12 cellular contexts compared by ENCODE assay signal in genomic region chr16:22045888-22046287, GRCh38. TPM values are rescaled to one million over a fixed set of nuclear protein-coding genes. Genes with fewer than 3 reads are reported as not detected.
DNase-seq lines count a peak whose midpoint lies in the region; ATAC-seq, FAIRE-seq and TF ChIP-seq lines count a peak whose summit lies in the region.
"Not testable (repeated sequence)": the region's sequence is repeated elsewhere in the genome, so short reads cannot be mapped to it uniquely, and the experiment has no call there.
"Had no signal": no experiment of that assay in that cellular context is flagged by ENCODE, and none has a peak within 500 bp of the region (broad histone marks: within the 10 kb centered on the region; RNA-seq: fewer than 3 reads in every experiment).

No MANE protein-coding gene starts in this region.

- H4K91ac ChIP-seq in neuronal stem cell (ENCODE audit: low read depth, low read length, poor library complexity) = not testable (repeated sequence)

- peak overlapping the region; percentile 93 for H3K27ac Mint-ChIP-seq in endothelial cell (ENCODE audit: unreplicated experiment)

- H3K4ac ChIP-seq in neuronal stem cell (ENCODE audit: low read length) = not testable (repeated sequence)

- 21% methylated on average over 5 of the region's 5 CpGs for WGBS in K562 (ENCODE audit: insufficient coverage, low coverage, missing lambda C conversion rate)
- WGBS in heart left ventricle, 4 donors = 33 to 42% (median 38%) methylated on average over 5 of the region's 5 CpGs
- WGBS in mesodermal cell (ENCODE audit: insufficient coverage in 2 of 2), 2 experiments = no CpG with 5 or more reads among the region's 5 CpGs
- no CpG with 5 or more reads among the region's 5 CpGs for WGBS in neuronal stem cell (ENCODE audit: extremely low coverage in 2 of 2, insufficient read length in 2 of 2, insufficient replicate concordance in 1 of 2), 2 donors

- H2BK5ac ChIP-seq in neuronal stem cell (ENCODE audit: low read length) = not testable (repeated sequence)

- not testable (repeated sequence) for H3K4me3 Mint-ChIP-seq in endothelial cell (ENCODE audit: unreplicated experiment)

- H3K4me3 ChIP-seq in LNCaP clone FGC (ENCODE audit: low read depth, low read length); K562; heart left ventricle; mesodermal cell (ENCODE audit: extremely low read depth, insufficient read depth, low read length, poor library complexity, severe bottlenecking); neuronal stem cell (ENCODE audit: low read length in 2 of 2): not testable (repeated sequence)

- H3K9ac ChIP-seq in K562 (ENCODE audit: insufficient read depth in 1 of 2, low read depth in 2 of 2, low read length in 2 of 2); neuronal stem cell (ENCODE audit: low read depth, low read length, poor library complexity): not testable (repeated sequence)

- H4K20me1 ChIP-seq in K562 (replicated peaks; ENCODE audit: control insufficient read depth, insufficient read depth, low read length) = not testable (repeated sequence)

- not testable (repeated sequence) for H3K79me1 ChIP-seq in neuronal stem cell (ENCODE audit: low read depth, low read length)

- not testable (repeated sequence) for H3K27me3 Mint-ChIP-seq in endothelial cell (ENCODE audit: unreplicated experiment)

- DNase-seq in LNCaP clone FGC (ENCODE audit: low read depth) (peak; percentile 32), endothelial cell (ENCODE audit: low spot score) (peak; percentile 11), heart left ventricle (peak in 1 of 5 donors; percentile 8), islet precursor cell (peak; percentile 55), neuronal stem cell (ENCODE audit: low spot score) (peak; percentile 26)
- DNase-seq in K562 (ENCODE audit: extremely low read depth in 1 of 4, low spot score in 3 of 4) = not testable (repeated sequence)

- H3K9me3 Mint-ChIP-seq in endothelial cell (ENCODE audit: unreplicated experiment) = not testable (repeated sequence)

- TF ChIP-seq CTCF in LNCaP clone FGC (IDR thresholded peaks at IDR 0.05; ENCODE audit: control insufficient read depth, extremely low read depth, insufficient read depth); K562 (IDR thresholded peaks at IDR 0.05 in 2 of 3, conservative IDR thresholded peaks at IDR 0.05 in 1 of 3; ENCODE audit: insufficient read depth in 2 of 3, low read depth in 1 of 3, low read length in 3 of 3); endothelial cell (IDR thresholded peaks at IDR 0.05; ENCODE audit: unreplicated experiment); heart left ventricle (IDR thresholded peaks at IDR 0.05): not testable (repeated sequence)

- not testable (repeated sequence) for H2AK5ac ChIP-seq in neuronal stem cell (ENCODE audit: low read depth, low read length)

- not testable (repeated sequence) for H2BK15ac ChIP-seq in neuronal stem cell (ENCODE audit: low read length)

- H3K9me3 ChIP-seq in K562 (replicated peaks; ENCODE audit: control insufficient read depth, insufficient read depth, low read depth, low read length); heart left ventricle; mesodermal cell (ENCODE audit: control insufficient read depth, low read length); neuronal stem cell (replicated peaks in 1 of 2; ENCODE audit: control insufficient read depth in 2 of 2, insufficient read depth in 1 of 2, low read depth in 1 of 2, low read length in 2 of 2): not testable (repeated sequence)

- H3K14ac ChIP-seq in neuronal stem cell (ENCODE audit: low read length) = not testable (repeated sequence)

- H3K36me3 ChIP-seq in K562 (ENCODE audit: control insufficient read depth, insufficient read depth, low read length); heart left ventricle; mesodermal cell (ENCODE audit: control insufficient read depth, insufficient read depth, low read length); neuronal stem cell (replicated peaks in 1 of 2; ENCODE audit: control insufficient read depth in 2 of 2, insufficient read depth in 2 of 2, low read length in 2 of 2): not testable (repeated sequence)

- CTCF ChIA-PET in K562 (lab: Yijun Ruan, JAX; ENCODE audit: low intra/inter-chr PET ratio) = not testable (repeated sequence)

- TF ChIP-seq EP300 in K562 (IDR thresholded peaks at IDR 0.05; ENCODE audit: low read length) = not testable (repeated sequence)

- H3K18ac ChIP-seq in neuronal stem cell (ENCODE audit: low read length) = not testable (repeated sequence)

- H3K9me1 ChIP-seq in K562 (ENCODE audit: control insufficient read depth, insufficient read depth, low read length) = not testable (repeated sequence)

- H3K4me2 ChIP-seq in K562 (ENCODE audit: insufficient read depth, low read length) = peak overlapping the region; percentile 23; the same call in 1 of the 2 replicates
- H3K4me2 ChIP-seq in neuronal stem cell (ENCODE audit: insufficient read depth, low read length, poor library complexity, severe bottlenecking) = not testable (repeated sequence)

- not testable (repeated sequence) for H3K4me1 ChIP-seq in K562 (replicated peaks in 1 of 2; ENCODE audit: control insufficient read depth in 2 of 2, insufficient read depth in 2 of 2, low read length in 2 of 2); mesodermal cell (ENCODE audit: control insufficient read depth, insufficient read depth, low read length, poor library complexity, severe bottlenecking); neuronal stem cell (ENCODE audit: control insufficient read depth in 2 of 2, insufficient read depth in 1 of 2, low read depth in 1 of 2, low read length in 2 of 2)
- H3K4me1 ChIP-seq in heart left ventricle = peaks cover 0 to 19% (median 7%) of the 10 kb centered on the region in 12 donors

- not testable (repeated sequence) for TF ChIP-seq POLR2A in K562 (conservative IDR thresholded peaks at IDR 0.05); heart left ventricle (IDR thresholded peaks at IDR 0.05)

- H2AFZ ChIP-seq in K562 (ENCODE audit: low read depth, low read length) = peak overlapping the region; percentile 61
- not testable (repeated sequence) for H2AFZ ChIP-seq in neuronal stem cell (ENCODE audit: low read length)

- not testable (repeated sequence) for TF ChIP-seq RAD21 in K562 (CRISPR knock-in tag; conservative IDR thresholded peaks at IDR 0.05 in 1 of 2, IDR thresholded peaks at IDR 0.05 in 1 of 2)

- not testable (repeated sequence) for BruUV-seq in K562 (replicated peaks; lab: Mats Ljungman, UMichigan)

- intact Hi-C loops in K562 (cut with micrococcal nuclease); heart left ventricle (cut with DNase I): not testable (repeated sequence)

- H3K36me3 Mint-ChIP-seq in endothelial cell (ENCODE audit: low read depth, unreplicated experiment) = not testable (repeated sequence)

- H4K8ac ChIP-seq in neuronal stem cell (ENCODE audit: low read depth, low read length) = not testable (repeated sequence)

- 0 out of 3 replicates have a peak overlapping the region, but pooled peaks have one; percentile 16 for H3K27ac ChIP-seq in K562 (ENCODE audit: extremely low read depth, low read depth, low read length)
- H3K27ac ChIP-seq in heart left ventricle = peak overlapping the region in 7 of 12 donors; percentile 12 to 66 (median 45)
- H3K27ac ChIP-seq in mesodermal cell (ENCODE audit: low read depth, low read length, severe bottlenecking) = peak overlapping the region; percentile 41
- H3K27ac ChIP-seq in neuronal stem cell (replicated peaks; ENCODE audit: low read length) = not testable (repeated sequence)

- H3K79me2 ChIP-seq in K562 (ENCODE audit: control insufficient read depth, insufficient read depth, low read length) = not testable (repeated sequence)

- not testable (repeated sequence) for H3K23ac ChIP-seq in neuronal stem cell (ENCODE audit: low read depth, low read length, poor library complexity)

- H2BK12ac ChIP-seq in neuronal stem cell (ENCODE audit: low read length) = not testable (repeated sequence)

- not testable (repeated sequence) for H3K4me1 Mint-ChIP-seq in endothelial cell (ENCODE audit: unreplicated experiment)

- POLR2A ChIA-PET in K562 (lab: Yijun Ruan, JAX) = not testable (repeated sequence)

- not testable (repeated sequence) for ATAC-seq in K562
- ATAC-seq in heart left ventricle = peak; percentile 24 to 62 (median 40)

- FAIRE-seq in K562 (lab: Jason Lieb, UNC) = not testable (repeated sequence)

- not testable (repeated sequence) for H2BK120ac ChIP-seq in neuronal stem cell (ENCODE audit: low read depth, low read length)

- in situ Hi-C loops in K562 (cut with MboI) = loop anchor here (25.0 kb wide), 1 partner anchor 1034 kb away; no protein-coding TSS in a partner anchor

- H3K27me3 ChIP-seq in K562 (ENCODE audit: control insufficient read depth in 2 of 2, insufficient read depth in 2 of 2, low read length in 2 of 2); heart left ventricle; neuronal stem cell (ENCODE audit: control insufficient read depth in 3 of 3, insufficient read depth in 3 of 3, low read depth in 1 of 3, low read length in 3 of 3): not testable (repeated sequence)

RNA-seq across cellular contexts. Expression of gene MOSMO, which starts 38.0 kb away (rescaled TPM):
- total RNA-seq in K562 (2011; cell fraction: chromatin; rRNA removed; ENCODE audit: low replicate concordance) = 7.5 and 17.7 TPM in 2 replicates
- total RNA-seq in K562 (2011; cell fraction: nucleolus; rRNA removed) = 4.7 and 5.3 TPM in 2 replicates
- 11.8 and 17.6 TPM in 2 replicates for total RNA-seq in K562 (2011; cell fraction: nucleoplasm; rRNA removed)
- 3.7 and 6.3 TPM in 2 replicates for total RNA-seq in K562 (2014; rRNA removed)
- total RNA-seq in K562 (2014; rRNA removed; fragmentation: Illumina TruSeq; extraction: Trizol) = 7.7 and 9.0 TPM in 2 replicates
- total RNA-seq in K562 (2015; rRNA removed; fragmentation: Illumina TruSeq; extraction: Trizol) = 9.0 and 10.4 TPM in 2 replicates
- total RNA-seq in K562 (2021) = 5.4 and 7.6 TPM in 2 replicates
- polyA plus RNA-seq in K562 (2011; rRNA removed) = 11.3 and 13.3 TPM in 2 replicates
- 5.2 and 7.1 TPM in 2 replicates for polyA plus RNA-seq in K562 (2011; cell fraction: cytosol; rRNA removed)
- 14.5 and 17.2 TPM in 2 replicates for polyA plus RNA-seq in K562 (2011; cell fraction: nucleus; rRNA removed)
- 7.7 and 9.9 TPM in 2 replicates for polyA plus RNA-seq in K562 (2012)
- 9.1 and 9.3 TPM in 2 replicates for polyA plus RNA-seq in K562 (2014; fragmentation: Illumina TruSeq; extraction: Trizol)
- polyA plus RNA-seq in K562 (2014; fragmentation: Nextera tagmentation; extraction: Ambion mirVana) = 1 to 10 TPM; 1.9 to 2.0 TPM
- 7.1 and 9.9 TPM in 2 replicates for polyA plus RNA-seq in K562 (2014; rRNA removed)
- polyA minus RNA-seq in K562 (2011; rRNA and poly(A)+ RNA removed) = 5.8 and 7.7 TPM in 2 replicates
- polyA minus RNA-seq in K562 (2011; cell fraction: cytosol; rRNA and poly(A)+ RNA removed) = 2.8 and 3.3 TPM in 2 replicates
- polyA minus RNA-seq in K562 (2011; cell fraction: nucleus; rRNA and poly(A)+ RNA removed) = 7.3 and 9.2 TPM in 2 replicates
- total RNA-seq in endothelial cell (ENCODE audit: unreplicated experiment) = 15.1 TPM
- total RNA-seq in heart left ventricle = 10 to 100 TPM in 6 of 9 donors, 1 to 10 TPM in 3; 8.7 to 15.0 (median 11.7) TPM
- 10 to 100 TPM in 1 of 2 donors, 1 to 10 TPM in 1; 8.8 to 12.4 TPM for polyA plus RNA-seq in heart left ventricle
- polyA plus RNA-seq in mesodermal cell (2013, experiment 1 of 2) = 13.2 TPM
- 14.0 TPM for polyA plus RNA-seq in mesodermal cell (2013, experiment 2 of 2)
- 15.1 TPM for polyA plus RNA-seq in neuronal stem cell (2013, experiment 1 of 2)
- polyA plus RNA-seq in neuronal stem cell (2013, experiment 2 of 2) = 16.3 TPM

RNA-seq across cellular contexts. Expression of gene PDZD9, which starts 45.0 kb away (rescaled TPM):
- total RNA-seq in K562 (2011; cell fraction: chromatin; rRNA removed; ENCODE audit: low replicate concordance) = not detected in 2 replicates
- not detected in 2 replicates for total RNA-seq in K562 (2011; cell fraction: nucleolus; rRNA removed)
- not detected in 2 replicates for total RNA-seq in K562 (2011; cell fraction: nucleoplasm; rRNA removed)
- not detected in 2 replicates for total RNA-seq in K562 (2014; rRNA removed)
- not detected in 2 replicates for total RNA-seq in K562 (2014; rRNA removed; fragmentation: Illumina TruSeq; extraction: Trizol)
- not detected in 2 replicates for total RNA-seq in K562 (2015; rRNA removed; fragmentation: Illumina TruSeq; extraction: Trizol)
- not detected in 2 replicates for total RNA-seq in K562 (2021)
- not detected in 2 replicates for polyA plus RNA-seq in K562 (2011; rRNA removed)
- not detected in 2 replicates for polyA plus RNA-seq in K562 (2011; cell fraction: cytosol; rRNA removed)
- polyA plus RNA-seq in K562 (2011; cell fraction: nucleus; rRNA removed) = not detected in 2 replicates
- polyA plus RNA-seq in K562 (2012) = 0.14 and 0.15 TPM in 2 replicates
- polyA plus RNA-seq in K562 (2014; fragmentation: Illumina TruSeq; extraction: Trizol) = not detected in 2 replicates
- polyA plus RNA-seq in K562 (2014; fragmentation: Nextera tagmentation; extraction: Ambion mirVana) = under 1 TPM; 0.06 to 0.08 TPM
- polyA plus RNA-seq in K562 (2014; rRNA removed) = not detected in 2 replicates
- not detected in 2 replicates for polyA minus RNA-seq in K562 (2011; rRNA and poly(A)+ RNA removed)
- polyA minus RNA-seq in K562 (2011; cell fraction: cytosol; rRNA and poly(A)+ RNA removed) = not detected in 2 replicates
- not detected in 2 replicates for polyA minus RNA-seq in K562 (2011; cell fraction: nucleus; rRNA and poly(A)+ RNA removed)
- not detected for total RNA-seq in endothelial cell (ENCODE audit: unreplicated experiment)
- total RNA-seq in heart left ventricle = not detected
- not detected for polyA plus RNA-seq in heart left ventricle
- polyA plus RNA-seq in mesodermal cell (2013, experiment 1 of 2) = not detected
- not detected for polyA plus RNA-seq in mesodermal cell (2013, experiment 2 of 2)
- 0.07 TPM for polyA plus RNA-seq in neuronal stem cell (2013, experiment 1 of 2)
- 0.06 TPM for polyA plus RNA-seq in neuronal stem cell (2013, experiment 2 of 2)
- total RNA-seq: CD4-positive, CD25-positive, alpha-beta regulatory T cell; CD8-positive, alpha-beta memory T cell; H1; H9; HepG2 had no signal
- polyA plus RNA-seq: CD8-positive, alpha-beta memory T cell; H1; HepG2 had no signal

RNA-seq across cellular contexts. Expression of gene VWA3A, which starts 46.5 kb away (rescaled TPM):
- total RNA-seq in K562 (2011; cell fraction: chromatin; rRNA removed; ENCODE audit: low replicate concordance) = not detected in 2 replicates
- total RNA-seq in K562 (2011; cell fraction: nucleolus; rRNA removed) = not detected in 2 replicates
- total RNA-seq in K562 (2011; cell fraction: nucleoplasm; rRNA removed) = not detected in 2 replicates
- total RNA-seq in K562 (2014; rRNA removed) (not detected in 2 replicates), K562 (2014; rRNA removed; fragmentation: Illumina TruSeq; extraction: Trizol) (not detected in 2 replicates), K562 (2015; rRNA removed; fragmentation: Illumina TruSeq; extraction: Trizol) (not detected in 2 replicates), K562 (2021) (not detected in 2 replicates), endothelial cell (ENCODE audit: unreplicated experiment) (0.56 TPM), heart left ventricle (1 to 10 TPM in 1 of 9 donors, under 1 TPM in 7, not detected in 1; 0.23 to 1.3 (median 0.58) TPM)
- polyA plus RNA-seq in K562 (2011; rRNA removed) (not detected in 2 replicates), K562 (2014; fragmentation: Illumina TruSeq; extraction: Trizol) (not detected in 2 replicates), K562 (2014; fragmentation: Nextera tagmentation; extraction: Ambion mirVana) (not detected), K562 (2014; rRNA removed) (not detected in 2 replicates), heart left ventricle (under 1 TPM; 0.03 to 0.65 TPM)
- polyA plus RNA-seq in K562 (2011; cell fraction: cytosol; rRNA removed) = 0.01 TPM in 1 of 2 replicates, not detected in the other
- 0.26 TPM in 1 of 2 replicates, not detected in the other for polyA plus RNA-seq in K562 (2011; cell fraction: nucleus; rRNA removed)
- polyA plus RNA-seq in K562 (2012) = 0.03 TPM in 1 of 2 replicates, not detected in the other
- polyA minus RNA-seq in K562 (2011; rRNA and poly(A)+ RNA removed) = not detected in 2 replicates
- polyA minus RNA-seq in K562 (2011; cell fraction: cytosol; rRNA and poly(A)+ RNA removed) = not detected in 2 replicates
- polyA minus RNA-seq in K562 (2011; cell fraction: nucleus; rRNA and poly(A)+ RNA removed) = not detected in 2 replicates
- polyA plus RNA-seq in mesodermal cell (2013, experiment 1 of 2) = 0.26 TPM
- polyA plus RNA-seq in mesodermal cell (2013, experiment 2 of 2) = not detected
- polyA plus RNA-seq in neuronal stem cell (2013, experiment 1 of 2) = 0.84 TPM
- polyA plus RNA-seq in neuronal stem cell (2013, experiment 2 of 2) = 0.75 TPM
- total RNA-seq: H1, H9 had no signal
- polyA plus RNA-seq: CD4-positive, CD25-positive, alpha-beta regulatory T cell; CD8-positive, alpha-beta memory T cell had no signal
